13 cellular contexts compared by ENCODE assay signal in genomic region chr19:46744005-46744691, GRCh38. TPM values are rescaled to one million over a fixed set of nuclear protein-coding genes. Genes with fewer than 3 reads are reported as not detected.
DNase-seq lines count a peak whose midpoint lies in the region; ATAC-seq, FAIRE-seq and TF ChIP-seq lines count a peak whose summit lies in the region.
"Had no signal": no experiment of that assay in that cellular context is flagged by ENCODE, and none has a peak within 500 bp of the region (broad histone marks: within the 10 kb centered on the region; RNA-seq: fewer than 3 reads in every experiment).

No MANE protein-coding gene starts in this region.

- no peak overlapping the region for H2BK12ac ChIP-seq in mesenchymal stem cell (ENCODE audit: low read length in 2 of 2)

- RAD21 ChIA-PET in HCT116 (lab: Charles Lee; ENCODE audit: low non-redundant PET in 1 of 2, low total read pairs in 2 of 2, uncharacterized antibody in 2 of 2, unreplicated experiment in 2 of 2) = interaction anchor here in 1 of 2 experiments (0.7 kb wide), 1 partner anchor 332 kb away, joined by 3 read pairs; no protein-coding TSS in a partner anchor

- no peak for TF ChIP-seq POLR2A in HCT116 (IDR thresholded peaks at IDR 0.05; ENCODE audit: borderline replicate concordance, extremely low read depth, insufficient read depth, insufficient read length)

- H4K20me1 ChIP-seq in HCT116 (ENCODE audit: insufficient read depth) = peaks cover 12% of the 10 kb centered on the region; the same call in 1 of the 2 replicates

- H3K9me3 ChIP-seq in HCT116 (ENCODE audit: control insufficient read depth in 1 of 2, insufficient read depth in 1 of 2, low read depth in 1 of 2, low read length in 2 of 2) = no peaks in the 10 kb centered on the region
- H3K9me3 ChIP-seq in mesenchymal stem cell (ENCODE audit: control insufficient read depth, low read length) = no peaks in the 10 kb centered on the region

- no peak overlapping the region for H2BK15ac ChIP-seq in mesenchymal stem cell (ENCODE audit: low read depth, poor library complexity, severe bottlenecking)

- TF ChIP-seq CTCF in AG04449 (IDR thresholded peaks at IDR 0.05; ENCODE audit: insufficient read depth, low read length, missing control alignments) (no peak), HCT116 (IDR thresholded peaks at IDR 0.05 in 2 of 3, conservative IDR thresholded peaks at IDR 0.05 in 1 of 3; ENCODE audit: borderline replicate concordance in 1 of 3, insufficient read depth in 1 of 3, low read depth in 2 of 3, low read length in 2 of 3) (no peak)

- CTCF ChIA-PET in AG04449 (lab: Yijun Ruan, JAX) (interaction anchor here (0.5 to 9.4 kb wide), 9 partner anchors 11 to 1828 kb away, joined by 3 to 138 read pairs (median 5); no protein-coding TSS in a partner anchor), HCT116 (lab: Charles Lee) (interaction anchor here (1.2 kb wide), 2 partner anchors 23 to 82 kb away, joined by 3 read pairs; no protein-coding TSS in a partner anchor)

- peak overlapping the region in 1 of 2 experiments; percentile 92 for H3K23ac ChIP-seq in mesenchymal stem cell (ENCODE audit: low read length in 2 of 2)

- ATAC-seq in HCT116 = no peak
- no peak for ATAC-seq in sciatic nerve

- no peak overlapping the region for H4K91ac ChIP-seq in mesenchymal stem cell (ENCODE audit: low read length)

- H3K4ac ChIP-seq in mesenchymal stem cell (ENCODE audit: low read depth in 1 of 2, low read length in 2 of 2) = no peak overlapping the region

- H3K4me1 ChIP-seq in HCT116 (ENCODE audit: control insufficient read depth in 1 of 2, insufficient read depth in 2 of 2, low read length in 2 of 2) = peaks cover 5 to 20% of the 10 kb centered on the region in 2 experiments
- H3K4me1 ChIP-seq in mesenchymal stem cell (ENCODE audit: control insufficient read depth, insufficient read depth, low read depth, low read length) = peaks cover 30% of the 10 kb centered on the region

- peak overlapping the region; percentile 96 for H3K4me3 Mint-ChIP-seq in activated naive CD8-positive, alpha-beta T cell treated with anti-CD3 and anti-CD28 coated beads for 36 hours

- H3K9ac ChIP-seq in HCT116 (ENCODE audit: low read length) (no peak overlapping the region), mesenchymal stem cell (ENCODE audit: low read length) (peak overlapping the region; percentile 1)

- 98% methylated on average over 10 of the region's 12 CpGs for WGBS in mesenchymal stem cell

- peaks cover 69% of the 10 kb centered on the region for H3K79me2 ChIP-seq in HCT116 (ENCODE audit: insufficient read depth, low read length)

- H3K27ac Mint-ChIP-seq in activated naive CD8-positive, alpha-beta T cell treated with anti-CD3 and anti-CD28 coated beads for 36 hours = no peak overlapping the region

- no peaks in the 10 kb centered on the region for H3K27me3 Mint-ChIP-seq in activated naive CD8-positive, alpha-beta T cell treated with anti-CD3 and anti-CD28 coated beads for 36 hours

- BruUV-seq in HCT116 (replicated peaks; lab: Mats Ljungman, UMichigan) = TSS peak; percentile 32

- H3K4me2 ChIP-seq in HCT116 (ENCODE audit: low read length) = peak overlapping the region; percentile 98
- no peak overlapping the region for H3K4me2 ChIP-seq in mesenchymal stem cell (ENCODE audit: low read length, poor library complexity, severe bottlenecking)

- no peak for DNase-seq in AG04449 (ENCODE audit: low read depth, low spot score)
- DNase-seq in HCT116 (ENCODE audit: low read depth, low spot score) = no peak
- DNase-seq in activated naive CD8-positive, alpha-beta T cell treated with anti-CD3 and anti-CD28 coated beads for 36 hours = no peak
- DNase-seq in mesenchymal stem cell = no peak
- no peak for DNase-seq in MV-4-11 (lab: John Stamatoyannopoulos, UW)
- DNase-seq in RCC 7860 (ENCODE audit: low spot score) = no peak
- no peak for DNase-seq in sciatic nerve (ENCODE audit: low spot score)
- DNase-seq in activated CD8-positive, alpha-beta memory T cell treated with anti-CD3 and anti-CD28 coated beads, Interleukin-2, amount 50 U/mL, for 4 hours = no peak
- DNase-seq: hippocampal formation; NCI-H2171; posterior cingulate gyrus; stimulated activated CD8-positive, alpha-beta memory T cell treated with anti-CD3 and anti-CD28 coated beads, Interleukin-4, amount 100 ng/mL, for 48 hours had no signal

- no peaks in the 10 kb centered on the region for H3K9me3 Mint-ChIP-seq in activated naive CD8-positive, alpha-beta T cell treated with anti-CD3 and anti-CD28 coated beads for 36 hours

- H3K79me1 ChIP-seq in mesenchymal stem cell (replicated peaks; ENCODE audit: low read length, poor library complexity, severe bottlenecking) = peaks cover 15% of the 10 kb centered on the region

- H2AFZ ChIP-seq in HCT116 (ENCODE audit: low read depth, low read length, poor library complexity, severe bottlenecking) (no peak overlapping the region), mesenchymal stem cell (ENCODE audit: low read depth, low read length) (no peak overlapping the region)

- H4K8ac ChIP-seq in mesenchymal stem cell (ENCODE audit: low read length) = no peak overlapping the region

- no peaks in the 10 kb centered on the region for H3K9me2 ChIP-seq in HCT116 (ENCODE audit: insufficient read depth)

- H3K18ac ChIP-seq in mesenchymal stem cell (ENCODE audit: low read depth in 1 of 2, low read length in 2 of 2) = no peak overlapping the region

- peaks cover 45% of the 10 kb centered on the region for H3K4me1 Mint-ChIP-seq in activated naive CD8-positive, alpha-beta T cell treated with anti-CD3 and anti-CD28 coated beads for 36 hours

- no peak overlapping the region for H2BK5ac ChIP-seq in mesenchymal stem cell (ENCODE audit: low read depth, low read length, poor library complexity, severe bottlenecking)

- H3K27ac ChIP-seq in HCT116 (ENCODE audit: low read depth, low read length) = no peak overlapping the region
- no peak overlapping the region for H3K27ac ChIP-seq in mesenchymal stem cell (ENCODE audit: low read length, poor library complexity, severe bottlenecking)

- H3K27me3 ChIP-seq in HCT116 (ENCODE audit: insufficient read depth, low read length) (no peaks in the 10 kb centered on the region), mesenchymal stem cell (ENCODE audit: control insufficient read depth in 1 of 2, insufficient read depth in 1 of 2, low read length in 2 of 2) (no peaks in the 10 kb centered on the region)

- FAIRE-seq in RCC 7860 (lab: Jason Lieb, UNC) = no peak
- FAIRE-seq: G401.6 had no signal

- H3K4me3 ChIP-seq in AG04449 (ENCODE audit: low read depth, low read length) (peak overlapping the region; percentile 91; the same call in 1 of the 2 replicates), HCT116 (replicated peaks in 1 of 2; ENCODE audit: low read depth in 1 of 2, low read length in 2 of 2) (peak overlapping the region; percentile 98 to 99; a peak in 2 of 4 replicates), mesenchymal stem cell (ENCODE audit: insufficient read depth in 1 of 2, low read depth in 1 of 2, low read length in 2 of 2) (peak overlapping the region in 1 of 2 experiments; percentile 96)

- TF ChIP-seq RAD21 in HCT116 (IDR thresholded peaks at IDR 0.05; ENCODE audit: low read depth) = no peak

- H2BK120ac ChIP-seq in mesenchymal stem cell (ENCODE audit: low read depth, low read length) = no peak overlapping the region

- H2AK5ac ChIP-seq in mesenchymal stem cell (ENCODE audit: low read length, severe bottlenecking) = no peak overlapping the region

- peaks cover 4 to 10% of the 10 kb centered on the region in 2 experiments; a peak in 2 of 4 replicates for H3K36me3 ChIP-seq in HCT116 (ENCODE audit: control insufficient read depth in 1 of 2, insufficient read depth in 2 of 2, low read length in 2 of 2)
- peaks cover 10 to 25% of the 10 kb centered on the region in 2 experiments for H3K36me3 ChIP-seq in mesenchymal stem cell (ENCODE audit: control insufficient read depth in 1 of 2, insufficient read depth in 2 of 2, low read depth in 1 of 2, low read length in 2 of 2)

- no peak overlapping the region for H3K14ac ChIP-seq in mesenchymal stem cell (ENCODE audit: low read length in 2 of 2)

- peaks cover 26% of the 10 kb centered on the region for H3K36me3 Mint-ChIP-seq in activated naive CD8-positive, alpha-beta T cell treated with anti-CD3 and anti-CD28 coated beads for 36 hours

- POLR2A ChIA-PET in AG04449 (lab: Yijun Ruan, JAX) = interaction anchor here (1.6 kb wide), 1 partner anchor 13 kb away, joined by 3 read pairs; no protein-coding TSS in a partner anchor
- POLR2A ChIA-PET in HCT116 (lab: Charles Lee) = interaction anchor here (1.7 kb wide), 1 partner anchor 26 kb away, joined by 4 read pairs; no protein-coding TSS in a partner anchor

- intact Hi-C loops in HCT116 (cut with micrococcal nuclease) = no loop called here
- intact Hi-C loops in sciatic nerve (cut with DNase I) = no loop called here

TF ChIP-seq in HCT116, 20 proteins besides CTCF, POLR2A, EP300 and RAD21 (continues in another document):
- no peak for TF ChIP-seq TCF7L2 (IDR thresholded peaks at IDR 0.05; ENCODE audit: borderline replicate concordance, extremely low read depth, insufficient read depth, insufficient read length)
- TF ChIP-seq JUND (IDR thresholded peaks at IDR 0.05) = no peak
- no peak for TF ChIP-seq FOSL1 (IDR thresholded peaks at IDR 0.05; ENCODE audit: low read depth)
- no peak for TF ChIP-seq CBX3 (IDR thresholded peaks at IDR 0.05; ENCODE audit: low read depth)
- TF ChIP-seq YY1 (IDR thresholded peaks at IDR 0.05; ENCODE audit: extremely low read depth, insufficient replicate concordance, low read depth, low read length) = no peak

RNA-seq across cellular contexts. Expression of gene FKRP, which starts 1.7 kb away (rescaled TPM):
- total RNA-seq in HCT116 (2021; ENCODE audit: unreplicated experiment) (19.4 TPM), sciatic nerve (25.2 TPM)
- polyA plus RNA-seq in HCT116 (2012) = 9.0 and 13.3 TPM in 2 replicates
- 10 to 100 TPM; 17.3 to 18.8 TPM for total RNA-seq in activated naive CD8-positive, alpha-beta T cell treated with anti-CD3 and anti-CD28 coated beads for 36 hours
- 24.9 TPM for polyA plus RNA-seq in mesenchymal stem cell (2013, experiment 1 of 2)
- polyA plus RNA-seq in mesenchymal stem cell (2013, experiment 2 of 2) = 24.4 TPM

RNA-seq across cellular contexts. Expression of gene STRN4, which starts 2.1 kb away (rescaled TPM):
- total RNA-seq in HCT116 (2021; ENCODE audit: unreplicated experiment) (107 TPM), sciatic nerve (70.5 TPM)
- 95.1 and 137 TPM in 2 replicates for polyA plus RNA-seq in HCT116 (2012)
- total RNA-seq in activated naive CD8-positive, alpha-beta T cell treated with anti-CD3 and anti-CD28 coated beads for 36 hours = 10 to 100 TPM; 54.9 to 57.9 TPM
- 56.4 TPM for polyA plus RNA-seq in mesenchymal stem cell (2013, experiment 1 of 2)
- polyA plus RNA-seq in mesenchymal stem cell (2013, experiment 2 of 2) = 56.1 TPM

RNA-seq across cellular contexts. Expression of gene PRKD2, which starts 27.2 kb away (rescaled TPM):
- total RNA-seq in HCT116 (2021; ENCODE audit: unreplicated experiment) (73.5 TPM), sciatic nerve (54.0 TPM)
- 62.1 and 81.0 TPM in 2 replicates for polyA plus RNA-seq in HCT116 (2012)
- total RNA-seq in activated naive CD8-positive, alpha-beta T cell treated with anti-CD3 and anti-CD28 coated beads for 36 hours = 10 to 100 TPM; 68.6 to 76.2 TPM
- polyA plus RNA-seq in mesenchymal stem cell (2013, experiment 1 of 2) = 25.9 TPM
- polyA plus RNA-seq in mesenchymal stem cell (2013, experiment 2 of 2) = 23.5 TPM

RNA-seq across cellular contexts. Expression of gene SLC1A5, which starts 44.2 kb away (rescaled TPM):
- total RNA-seq in HCT116 (2021; ENCODE audit: unreplicated experiment) = 284 TPM
- polyA plus RNA-seq in HCT116 (2012) = 346 and 361 TPM in 2 replicates
- 100 to 1,000 TPM; 299 to 309 TPM for total RNA-seq in activated naive CD8-positive, alpha-beta T cell treated with anti-CD3 and anti-CD28 coated beads for 36 hours
- 164 TPM for polyA plus RNA-seq in mesenchymal stem cell (2013, experiment 1 of 2)
- polyA plus RNA-seq in mesenchymal stem cell (2013, experiment 2 of 2) = 163 TPM
- total RNA-seq in sciatic nerve = 71.0 TPM
